11 cellular contexts compared by ENCODE assay signal in the genomic region with DNA sequence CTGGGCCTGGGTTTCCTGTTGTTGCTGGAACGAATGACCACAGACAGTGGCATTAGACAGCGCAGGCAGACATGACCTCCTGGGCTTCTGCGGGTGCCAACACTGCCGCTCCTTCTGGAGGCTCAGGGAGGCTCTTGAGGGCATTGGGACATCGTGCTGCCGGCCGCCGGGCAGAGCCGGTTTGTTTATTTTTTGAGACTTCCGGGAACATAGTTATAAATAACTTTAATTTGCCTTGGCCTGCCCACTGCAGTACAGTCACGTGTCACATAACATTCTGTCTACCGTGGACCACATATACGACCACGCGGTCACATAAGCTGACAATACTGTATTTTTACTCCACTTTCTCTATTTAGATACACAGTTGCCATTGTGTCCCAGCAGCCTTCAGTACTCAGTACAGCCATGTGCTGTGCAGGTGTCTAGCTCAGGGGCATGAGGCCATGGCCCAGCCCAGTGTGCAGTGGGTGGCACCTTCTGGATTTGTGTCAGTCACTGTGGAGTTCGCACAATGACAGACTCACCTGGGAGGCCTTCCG. TPM values are rescaled to one million over a fixed set of nuclear protein-coding genes. Genes with fewer than 3 reads are reported as not detected.
A peak's percentile ranks its signal among the peaks of the same experiment; 100 is the strongest.
DNase-seq lines count a peak whose midpoint lies in the region; ATAC-seq and TF ChIP-seq lines count a peak whose summit lies in the region.
"Had no signal": no experiment of that assay in that cellular context is flagged by ENCODE, and none has a peak within 500 bp of the region (broad histone marks: within the 10 kb centered on the region; RNA-seq: fewer than 3 reads in every experiment).

No MANE protein-coding gene starts in this region.

- H3K36me3 ChIP-seq in GM06990 (ENCODE audit: control insufficient read depth, insufficient read depth, low read length) (peaks cover 34% of the 10 kb centered on the region), OCI-LY7 (ENCODE audit: insufficient read depth, low read length) (peaks cover 71% of the 10 kb centered on the region)

- DNase-seq in GM06990 (ENCODE audit: extremely low read depth, insufficient read length) (peak; percentile 37), OCI-LY7 (ENCODE audit: low spot score) (peak; percentile 82), foreskin melanocyte (peak; percentile 76), sciatic nerve (ENCODE audit: low spot score) (no peak), dorsolateral prefrontal cortex (no peak)
- no peak for DNase-seq in activated CD4-positive, alpha-beta T cell treated with anti-CD3 and anti-CD28 coated beads, Interleukin-2, amount 10 ng/mL, durations not matched to agents 24 days and 14 days
- DNase-seq: activated naive CD8-positive, alpha-beta T cell treated with anti-CD3 and anti-CD28 coated beads, Interleukin-2, amount 10 ng/mL, durations not matched to agents 7 days and 5 days; Kasumi-1; stimulated activated CD4-positive, alpha-beta T cell treated with anti-CD3 and anti-CD28 coated beads, Interleukin-12 subunit alpha, Interleukin-12 subunit beta, amount 100 ng/mL, for 4 hours had no signal

- POLR2A ChIA-PET in OCI-LY7 (lab: Charles Lee) = interaction anchor here (0.6 to 1.2 kb wide), 4 partner anchors 13 to 185 kb away, joined by 3 to 9 read pairs (median 3); partner anchors contain the start of gene NELFB

- BruUV-seq in OCI-LY7 (replicated peaks; lab: Mats Ljungman, UMichigan) = no TSS peak

- no peak for TF ChIP-seq CTCF in GM06990 (IDR thresholded peaks at IDR 0.05; ENCODE audit: insufficient read depth, low read length, poor library complexity, severe bottlenecking)
- TF ChIP-seq CTCF in OCI-LY7 (conservative IDR thresholded peaks at IDR 0.05; ENCODE audit: low read length) = no peak
- TF ChIP-seq CTCF in dorsolateral prefrontal cortex (IDR thresholded peaks at IDR 0.05 in 54 of 56, conservative IDR thresholded peaks at IDR 0.05 in 2 of 56; ENCODE audit: low read depth in 1 of 56, partially characterized antibody in 56 of 56) = no peak

- H3K9me2 ChIP-seq in OCI-LY7 (ENCODE audit: insufficient read depth, low read length) = no peaks in the 10 kb centered on the region

- H3K4me3 ChIP-seq in GM06990 (replicated peaks; ENCODE audit: low read depth, low read length) = peak overlapping the region; percentile 48
- peak overlapping the region; percentile 65 for H3K4me3 ChIP-seq in OCI-LY7 (ENCODE audit: low read depth, low read length, poor library complexity, severe bottlenecking)
- H3K4me3 ChIP-seq in dorsolateral prefrontal cortex = peak overlapping the region in 1 of 59 donors; percentile 20

- peaks cover 31% of the 10 kb centered on the region for H3K36me3 Mint-ChIP-seq in activated CD4-positive, alpha-beta T cell treated with anti-CD3 and anti-CD28 coated beads, Interleukin-2, amount 10 ng/mL, durations not matched to agents 24 days and 14 days (ENCODE audit: low read depth)

- H3K79me2 ChIP-seq in OCI-LY7 (ENCODE audit: insufficient read depth, low read depth, low read length) = peaks cover 18% of the 10 kb centered on the region; the same call in 1 of the 2 replicates

- no peaks in the 10 kb centered on the region for H3K9me3 Mint-ChIP-seq in activated CD4-positive, alpha-beta T cell treated with anti-CD3 and anti-CD28 coated beads, Interleukin-2, amount 10 ng/mL, durations not matched to agents 24 days and 14 days
- H3K9me3 Mint-ChIP-seq: activated naive CD8-positive, alpha-beta T cell treated with anti-CD3 and anti-CD28 coated beads, Interleukin-2, amount 10 ng/mL, durations not matched to agents 7 days and 5 days had no signal

- no peak overlapping the region for H2AFZ ChIP-seq in OCI-LY7 (ENCODE audit: low read length)

- H3K9me3 ChIP-seq in OCI-LY7 (ENCODE audit: low read length) = no peaks in the 10 kb centered on the region

- CTCF ChIA-PET in OCI-LY7 (lab: Charles Lee; ENCODE audit: unreplicated experiment) = interaction anchor here (0.5 to 0.6 kb wide), 3 partner anchors 31 to 321 kb away, joined by 3 to 13 read pairs (median 3); no protein-coding TSS in a partner anchor

- H3K27ac Mint-ChIP-seq in activated CD4-positive, alpha-beta T cell treated with anti-CD3 and anti-CD28 coated beads, Interleukin-2, amount 10 ng/mL, durations not matched to agents 24 days and 14 days = no peak overlapping the region
- H3K27ac Mint-ChIP-seq: activated naive CD8-positive, alpha-beta T cell treated with anti-CD3 and anti-CD28 coated beads, Interleukin-2, amount 10 ng/mL, durations not matched to agents 7 days and 5 days had no signal

- no peaks in the 10 kb centered on the region for H3K27me3 Mint-ChIP-seq in activated CD4-positive, alpha-beta T cell treated with anti-CD3 and anti-CD28 coated beads, Interleukin-2, amount 10 ng/mL, durations not matched to agents 24 days and 14 days
- H3K27me3 Mint-ChIP-seq: activated naive CD8-positive, alpha-beta T cell treated with anti-CD3 and anti-CD28 coated beads, Interleukin-2, amount 10 ng/mL, durations not matched to agents 7 days and 5 days had no signal

- peak overlapping the region; percentile 90 for H3K4me2 ChIP-seq in OCI-LY7 (ENCODE audit: low read length)

- ATAC-seq in sciatic nerve (peak; percentile 45), HG03175 (IDR thresholded peaks at IDR 0.05; ENCODE audit: unreplicated experiment) (no peak), HG02678 (IDR thresholded peaks at IDR 0.05; ENCODE audit: unreplicated experiment) (no peak)

- intact Hi-C loops in OCI-LY7 (cut with micrococcal nuclease; ENCODE audit: unreplicated experiment) (loop anchor here (2.0 kb wide), 1 partner anchor 33 kb away; no protein-coding TSS in a partner anchor), sciatic nerve (cut with DNase I) (no loop called here), dorsolateral prefrontal cortex (cut with DNase I) (no loop called here)
- intact Hi-C loops in activated CD4-positive, alpha-beta T cell treated with anti-CD3 and anti-CD28 coated beads, Interleukin-2, amount 10 ng/mL, durations not matched to agents 24 days and 14 days (cut with micrococcal nuclease) = no loop called here

- H3K27me3 ChIP-seq in GM06990 (replicated peaks; ENCODE audit: control insufficient read depth, insufficient read depth, low read length) (no peaks in the 10 kb centered on the region), dorsolateral prefrontal cortex (no peaks in the 10 kb centered on the region)

- no peaks in the 10 kb centered on the region for H4K20me1 ChIP-seq in OCI-LY7 (ENCODE audit: insufficient read depth, low read length)

- H3K4me1 Mint-ChIP-seq in activated CD4-positive, alpha-beta T cell treated with anti-CD3 and anti-CD28 coated beads, Interleukin-2, amount 10 ng/mL, durations not matched to agents 24 days and 14 days = peaks cover 4% of the 10 kb centered on the region

- peak overlapping the region; percentile 90 for H3K27ac ChIP-seq in OCI-LY7 (ENCODE audit: low read depth, low read length, poor library complexity, severe bottlenecking)
- peak overlapping the region in 9 of 59 donors; percentile 1 to 46 (median 26) for H3K27ac ChIP-seq in dorsolateral prefrontal cortex

- no peak overlapping the region for H3K4me3 Mint-ChIP-seq in activated CD4-positive, alpha-beta T cell treated with anti-CD3 and anti-CD28 coated beads, Interleukin-2, amount 10 ng/mL, durations not matched to agents 24 days and 14 days
- H3K4me3 Mint-ChIP-seq: activated naive CD8-positive, alpha-beta T cell treated with anti-CD3 and anti-CD28 coated beads, Interleukin-2, amount 10 ng/mL, durations not matched to agents 7 days and 5 days had no signal

- peaks cover 61% of the 10 kb centered on the region for H3K4me1 ChIP-seq in OCI-LY7 (ENCODE audit: insufficient read depth, low read length, poor library complexity, severe bottlenecking)

RNA-seq across cellular contexts. Expression of gene TOR4A, which starts 8.2 kb away (rescaled TPM):
- total RNA-seq in OCI-LY7 (2014; rRNA removed; shearing (Covaris generic)) = 11.6 and 11.7 TPM in 2 replicates
- total RNA-seq in OCI-LY7 (2022) (19.7 and 22.3 TPM in 2 replicates), sciatic nerve (4.0 TPM), dorsolateral prefrontal cortex (1 to 10 TPM in 106 of 120 experiments, under 1 TPM in 14; 0.75 to 5.2 (median 1.7) TPM)
- 10.3 and 11.4 TPM in 2 replicates for total RNA-seq in activated CD4-positive, alpha-beta T cell treated with anti-CD3 and anti-CD28 coated beads, Interleukin-2, amount 10 ng/mL, durations not matched to agents 24 days and 14 days

RNA-seq across cellular contexts. Expression of gene NELFB, which starts 14.2 kb away (rescaled TPM):
- 59.5 and 62.6 TPM in 2 replicates for total RNA-seq in OCI-LY7 (2014; rRNA removed; shearing (Covaris generic))
- total RNA-seq in OCI-LY7 (2022) = 74.8 and 76.1 TPM in 2 replicates
- 38.9 TPM for total RNA-seq in sciatic nerve
- 72.4 and 75.3 TPM in 2 replicates for total RNA-seq in activated CD4-positive, alpha-beta T cell treated with anti-CD3 and anti-CD28 coated beads, Interleukin-2, amount 10 ng/mL, durations not matched to agents 24 days and 14 days
- total RNA-seq in dorsolateral prefrontal cortex = 100 to 1,000 TPM in 1 of 120 experiments, 10 to 100 TPM in 119; 50.4 to 106 (median 64.4) TPM

RNA-seq across cellular contexts. Expression of gene STPG3, which starts 18.2 kb away (rescaled TPM):
- 0.73 TPM in 1 of 2 replicates, not detected in the other for total RNA-seq in OCI-LY7 (2014; rRNA removed; shearing (Covaris generic))
- 1.7 and 2.7 TPM in 2 replicates for total RNA-seq in OCI-LY7 (2022)
- total RNA-seq in sciatic nerve = not detected
- 0.54 and 0.99 TPM in 2 replicates for total RNA-seq in activated CD4-positive, alpha-beta T cell treated with anti-CD3 and anti-CD28 coated beads, Interleukin-2, amount 10 ng/mL, durations not matched to agents 24 days and 14 days
- not detected for total RNA-seq in dorsolateral prefrontal cortex
- total RNA-seq: activated naive CD8-positive, alpha-beta T cell treated with anti-CD3 and anti-CD28 coated beads, Interleukin-2, amount 10 ng/mL, durations not matched to agents 7 days and 5 days had no signal

RNA-seq across cellular contexts. Expression of gene TUBB4B, which starts 28.2 kb away (rescaled TPM):
- 376 and 417 TPM in 2 replicates for total RNA-seq in OCI-LY7 (2014; rRNA removed; shearing (Covaris generic))
- 402 and 443 TPM in 2 replicates for total RNA-seq in OCI-LY7 (2022)
- total RNA-seq in sciatic nerve = 108 TPM
- total RNA-seq in activated CD4-positive, alpha-beta T cell treated with anti-CD3 and anti-CD28 coated beads, Interleukin-2, amount 10 ng/mL, durations not matched to agents 24 days and 14 days = 292 and 299 TPM in 2 replicates
- total RNA-seq in dorsolateral prefrontal cortex = 100 to 1,000 TPM; 132 to 331 (median 230) TPM

RNA-seq across cellular contexts. Expression of gene NRARP, which starts 32.8 kb away (rescaled TPM):
- total RNA-seq in OCI-LY7 (2014; rRNA removed; shearing (Covaris generic)) = 6.9 TPM in 2 replicates
- total RNA-seq in OCI-LY7 (2022) (6.4 and 8.9 TPM in 2 replicates), sciatic nerve (18.5 TPM), dorsolateral prefrontal cortex (10 to 100 TPM in 47 of 120 experiments, 1 to 10 TPM in 73; 4.6 to 17.2 (median 9.3) TPM)
- 12.9 and 13.4 TPM in 2 replicates for total RNA-seq in activated CD4-positive, alpha-beta T cell treated with anti-CD3 and anti-CD28 coated beads, Interleukin-2, amount 10 ng/mL, durations not matched to agents 24 days and 14 days

Comparison
In these comparisons a context has a peak if more than half of its experiments do, and no peak if none do; other contexts are left out.
1. DNase-seq: peak in GM06990 (single experiment), OCI-LY7 (single experiment) and foreskin melanocyte (single experiment); none in sciatic nerve (single experiment), activated CD4-positive, alpha-beta T cell treated with anti-CD3 and anti-CD28 coated beads, Interleukin-2, amount 10 ng/mL, durations not matched to agents 24 days and 14 days (single experiment) and dorsolateral prefrontal cortex (0 of 10).